8 cellular contexts compared by ENCODE assay signal in genomic region chr2:55049794-55050132, GRCh38. TPM values are rescaled to one million over a fixed set of nuclear protein-coding genes. Genes with fewer than 3 reads are reported as not detected.
A peak's percentile ranks its signal among the peaks of the same experiment; 100 is the strongest.
DNase-seq lines count a peak whose midpoint lies in the region; ATAC-seq and TF ChIP-seq lines count a peak whose summit lies in the region.

No MANE protein-coding gene starts in this region.

- WGBS in thyroid gland, 2 donors = 0% methylated on average over 2 to 3 of the region's 45 CpGs

- peak overlapping the region; percentile 92 for H3K27ac ChIP-seq in CD4-positive, CD25-positive, alpha-beta regulatory T cell (ENCODE audit: insufficient read depth, low read length, poor library complexity, severe bottlenecking)
- peak overlapping the region; percentile 94 to 98 (median 98) for H3K27ac ChIP-seq in thyroid gland

- H3K4me1 Mint-ChIP-seq in CD4-positive, CD25-positive, alpha-beta regulatory T cell = peaks cover 46 to 73% (median 47%) of the 10 kb centered on the region in 4 donors

- intact Hi-C loops in left colon (cut with DNase I, micrococcal nuclease) = loop anchor here in 1 of 2 donors (5.0 kb wide), 1 partner anchor 118 kb away; no protein-coding TSS in a partner anchor
- intact Hi-C loops in thyroid gland (cut with DNase I) = no loop called here

- H3K36me3 ChIP-seq in CD4-positive, CD25-positive, alpha-beta regulatory T cell (ENCODE audit: control insufficient read depth, insufficient read depth, low read length) = no peaks in the 10 kb centered on the region
- H3K36me3 ChIP-seq in adipocyte (ENCODE audit: control insufficient read depth, insufficient read depth, low read length, severe bottlenecking) (no peaks in the 10 kb centered on the region), thyroid gland (no peaks in the 10 kb centered on the region)

- H3K9me3 Mint-ChIP-seq in CD4-positive, CD25-positive, alpha-beta regulatory T cell = no peaks in the 10 kb centered on the region

- H3K4me3 ChIP-seq in CD4-positive, CD25-positive, alpha-beta regulatory T cell (ENCODE audit: low read depth, low read length) = peak overlapping the region; percentile 45
- H3K4me3 ChIP-seq in adipocyte (ENCODE audit: low read length) = peak overlapping the region; percentile 100
- peak overlapping the region; percentile 71 to 88 (median 80) for H3K4me3 ChIP-seq in thyroid gland (replicated peaks in 1 of 3)

- no peaks in the 10 kb centered on the region for H3K9me3 ChIP-seq in CD4-positive, CD25-positive, alpha-beta regulatory T cell (ENCODE audit: control insufficient read depth in 2 of 2, low read length in 2 of 2)
- H3K9me3 ChIP-seq in adipocyte (ENCODE audit: control insufficient read depth, low read length) (no peaks in the 10 kb centered on the region), thyroid gland (no peaks in the 10 kb centered on the region)

- no peak for ATAC-seq in CD4-positive, CD25-positive, alpha-beta regulatory T cell (ENCODE audit: low read depth in 2 of 2)
- ATAC-seq in HG02759 (IDR thresholded peaks at IDR 0.05; ENCODE audit: unreplicated experiment) (peak; percentile 1), left colon (peak; percentile 4), HG02678 (IDR thresholded peaks at IDR 0.05; ENCODE audit: unreplicated experiment) (no peak), GM19351 (IDR thresholded peaks at IDR 0.05; ENCODE audit: unreplicated experiment) (no peak)

- H3K36me3 Mint-ChIP-seq in CD4-positive, CD25-positive, alpha-beta regulatory T cell = peaks cover 3% of the 10 kb centered on the region

- H3K4me3 Mint-ChIP-seq in CD4-positive, CD25-positive, alpha-beta regulatory T cell = peak overlapping the region; percentile 97 to 100 (median 99)

- H3K9ac ChIP-seq in adipocyte (ENCODE audit: low read length) = peak overlapping the region; percentile 100

- peak overlapping the region in 2 of 3 donors; percentile 99 for H3K27ac Mint-ChIP-seq in CD4-positive, CD25-positive, alpha-beta regulatory T cell

- no peak for TF ChIP-seq CTCF in thyroid gland (IDR thresholded peaks at IDR 0.05)

- H3K4me1 ChIP-seq in CD4-positive, CD25-positive, alpha-beta regulatory T cell (ENCODE audit: control insufficient read depth, insufficient read depth, low read length, poor library complexity, severe bottlenecking) = peaks cover 65% of the 10 kb centered on the region
- H3K4me1 ChIP-seq in adipocyte (ENCODE audit: control insufficient read depth, insufficient read depth, low read length) = peaks cover 29% of the 10 kb centered on the region
- H3K4me1 ChIP-seq in thyroid gland = peaks cover 21 to 44% of the 10 kb centered on the region in 2 donors

- no peaks in the 10 kb centered on the region for H3K27me3 Mint-ChIP-seq in CD4-positive, CD25-positive, alpha-beta regulatory T cell

- no peaks in the 10 kb centered on the region for H3K27me3 ChIP-seq in CD4-positive, CD25-positive, alpha-beta regulatory T cell (ENCODE audit: control insufficient read depth, insufficient read depth, low read length)
- H3K27me3 ChIP-seq in adipocyte (replicated peaks; ENCODE audit: control insufficient read depth, insufficient read depth, low read length) (no peaks in the 10 kb centered on the region), thyroid gland (no peaks in the 10 kb centered on the region)

- no peak for TF ChIP-seq POLR2A in thyroid gland (IDR thresholded peaks at IDR 0.05)

- DNase-seq in CD4-positive, CD25-positive, alpha-beta regulatory T cell = no peak
- DNase-seq in adipocyte (ENCODE audit: low read depth) = no peak
- DNase-seq in left colon = no peak
- DNase-seq in thyroid gland = no peak
- DNase-seq in stimulated activated CD4-positive, alpha-beta T cell treated with anti-CD3 and anti-CD28 coated beads, Interleukin-2, amount 100 ng/mL, for 24 hours = no peak

RNA-seq across cellular contexts. Expression of gene RTN4, which starts 0.5 kb away (rescaled TPM):
- total RNA-seq in CD4-positive, CD25-positive, alpha-beta regulatory T cell = 84.2 TPM
- polyA plus RNA-seq in CD4-positive, CD25-positive, alpha-beta regulatory T cell = 100 to 1,000 TPM in 3 of 4 donors, 10 to 100 TPM in 1; 98.0 to 151 (median 111) TPM
- total RNA-seq in left colon (100 to 1,000 TPM; 237 to 280 TPM), thyroid gland (100 to 1,000 TPM; 144 to 256 (median 180) TPM)

Comparison
In these comparisons a context has a peak if more than half of its experiments do, and no peak if none do; other contexts are left out.
1. ATAC-seq: peak in HG02759 (single experiment) and left colon (single experiment); none in CD4-positive, CD25-positive, alpha-beta regulatory T cell (0 of 2), HG02678 (single experiment) and GM19351 (single experiment).
2. H3K4me3 ChIP-seq: peak in every context shown above with its lines; median percentile 100 in adipocyte; 80 in thyroid gland; 45 in CD4-positive, CD25-positive, alpha-beta regulatory T cell.